Comparison of ENCODE assay signal across 7 cellular contexts in the genomic region with DNA sequence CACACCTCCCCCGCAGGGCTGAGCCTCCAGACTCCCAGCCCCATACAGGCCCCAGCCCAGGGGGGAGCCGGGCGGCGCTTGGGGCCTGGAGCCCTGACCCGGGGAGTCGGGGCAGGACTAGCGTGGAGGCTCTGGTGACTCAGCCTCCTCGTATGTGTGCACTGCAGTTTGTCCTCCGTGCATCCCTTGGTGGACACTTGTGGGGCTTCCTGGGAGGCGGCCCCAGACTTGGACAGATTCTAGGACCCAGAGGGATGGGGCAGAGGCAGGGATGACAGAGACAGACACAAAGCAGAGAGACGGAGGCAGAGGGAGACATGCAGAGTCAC.
DNase-seq lines count a peak whose midpoint lies in the region; ATAC-seq and TF ChIP-seq lines count a peak whose summit lies in the region.
"Not testable (repeated sequence)": the region's sequence is repeated elsewhere in the genome, so short reads cannot be mapped to it uniquely, and the experiment has no call there.

No MANE protein-coding gene starts in this region.

- not testable (repeated sequence) for H3K4me1 ChIP-seq in Peyer's patch

- H3K27ac ChIP-seq in Peyer's patch = peak overlapping the region in 2 of 4 donors; percentile 50 to 79

- H3K36me3 ChIP-seq in Peyer's patch = not testable (repeated sequence)

- not testable (repeated sequence) for TF ChIP-seq POLR2A in Peyer's patch (IDR thresholded peaks at IDR 0.05)

- H3K4me3 Mint-ChIP-seq in activated T-cell treated with anti-CD3 and anti-CD28 coated beads, Interleukin-2, amount 50 U/mL, for 24 hours = not testable (repeated sequence)
- peak overlapping the region in 5 of 8 donors; percentile 29 to 91 (median 67) for H3K4me3 Mint-ChIP-seq in naive B cell

- not testable (repeated sequence) for TF ChIP-seq CTCF in GM10248 (IDR thresholded peaks at IDR 0.05; ENCODE audit: control extremely low read depth, extremely low read depth, low read depth, missing control alignments); GM20000 (IDR thresholded peaks at IDR 0.05; ENCODE audit: extremely low read depth, missing control alignments); Peyer's patch (IDR thresholded peaks at IDR 0.05)

- peak; percentile 51 for ATAC-seq in HG02610 (IDR thresholded peaks at IDR 0.05; ENCODE audit: unreplicated experiment)
- peak; percentile 32 for ATAC-seq in HG03460 (IDR thresholded peaks at IDR 0.05; ENCODE audit: unreplicated experiment)
- ATAC-seq in naive B cell (ENCODE audit: low read depth in 2 of 2) = peak in 1 of 2 donors; percentile 17

- DNase-seq in GM10248 (ENCODE audit: extremely low spot score) = peak; percentile 62
- peak; percentile 65 for DNase-seq in GM20000 (ENCODE audit: low spot score)
- peak; percentile 23 to 44 (median 31) for DNase-seq in Peyer's patch
- DNase-seq in activated T-cell treated with anti-CD3 and anti-CD28 coated beads, Interleukin-2, amount 50 U/mL, for 24 hours = peak; percentile 20
- DNase-seq in naive B cell = not testable (repeated sequence)

- CTCF ChIA-PET in GM10248 (lab: Yijun Ruan, JAX) = not testable (repeated sequence)

- POLR2A ChIA-PET in GM10248 (lab: Yijun Ruan, JAX) = not testable (repeated sequence)

- H3K4me3 ChIP-seq in Peyer's patch = not testable (repeated sequence)

- not testable (repeated sequence) for H3K27ac Mint-ChIP-seq in activated T-cell treated with anti-CD3 and anti-CD28 coated beads, Interleukin-2, amount 50 U/mL, for 24 hours
- H3K27ac Mint-ChIP-seq in naive B cell = peak overlapping the region; percentile 42 to 97 (median 93)

- H3K36me3 Mint-ChIP-seq in activated T-cell treated with anti-CD3 and anti-CD28 coated beads, Interleukin-2, amount 50 U/mL, for 24 hours (ENCODE audit: low read depth); naive B cell: not testable (repeated sequence)

- not testable (repeated sequence) for H3K9me3 ChIP-seq in Peyer's patch

- H3K27me3 ChIP-seq in Peyer's patch = not testable (repeated sequence)

- not testable (repeated sequence) for H3K27me3 Mint-ChIP-seq in activated T-cell treated with anti-CD3 and anti-CD28 coated beads, Interleukin-2, amount 50 U/mL, for 24 hours; naive B cell

- not testable (repeated sequence) for H3K4me1 Mint-ChIP-seq in activated T-cell treated with anti-CD3 and anti-CD28 coated beads, Interleukin-2, amount 50 U/mL, for 24 hours (ENCODE audit: low read depth)
- peaks cover 55 to 67% (median 58%) of the 10 kb centered on the region in 3 donors for H3K4me1 Mint-ChIP-seq in naive B cell

- H3K9me3 Mint-ChIP-seq in activated T-cell treated with anti-CD3 and anti-CD28 coated beads, Interleukin-2, amount 50 U/mL, for 24 hours = not testable (repeated sequence)
- peaks cover 0 to 16% (median 0%) of the 10 kb centered on the region in 7 donors for H3K9me3 Mint-ChIP-seq in naive B cell
